In the genomic region with DNA sequence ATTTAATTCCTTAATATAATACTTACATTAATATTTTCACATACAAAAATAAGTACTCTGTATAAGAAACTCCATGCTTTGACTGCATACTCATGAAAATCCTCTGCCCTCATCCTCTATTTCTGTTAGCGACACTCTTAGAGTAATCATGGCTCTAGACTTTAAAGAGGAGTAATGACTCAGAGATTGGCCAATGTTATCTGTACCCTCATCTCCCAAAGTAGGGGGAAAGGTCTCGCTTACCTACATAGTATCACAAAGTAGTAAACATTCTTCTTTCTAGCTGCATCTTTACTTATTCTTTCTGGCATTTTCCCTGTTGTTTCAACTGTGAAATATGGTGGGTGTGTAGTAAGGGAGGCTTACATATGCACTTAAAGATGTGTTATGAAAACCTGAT, we compare ENCODE assay signal across 9 cellular contexts. TPM values are rescaled to one million over a fixed set of nuclear protein-coding genes. Genes with fewer than 3 reads are reported as not detected.
"Had no signal": no experiment of that assay in that cellular context is flagged by ENCODE, and none has a peak within 500 bp of the region (broad histone marks: within the 10 kb centered on the region; RNA-seq: fewer than 3 reads in every experiment).

No MANE protein-coding gene starts in this region.

- H3K4me1 Mint-ChIP-seq: GM23338, H9 had no signal

- H3K4me1 ChIP-seq: HAP-1 had no signal

- H3K4me3 Mint-ChIP-seq: GM23338, H9, HFFc6 had no signal

- H3K4me2 ChIP-seq: GM23338 had no signal

- H3K4me3 ChIP-seq: GM23248, GM23338, HAP-1 had no signal

- DNase-seq: GM23248, GOT3, H7, H9, HCEC 1CT, HFFc6 had no signal

- H2AFZ ChIP-seq: GM23248, GM23338 had no signal

- H3K9ac ChIP-seq: GM23248 had no signal

- H3K36me3 ChIP-seq: HAP-1 had no signal

- H3K9me3 ChIP-seq: HAP-1 had no signal

- ATAC-seq: GM23338, HCT116 had no signal

- H3K27ac Mint-ChIP-seq: GM23338, H9, HFFc6 had no signal

- H3K27ac ChIP-seq: GM23248 had no signal

- H3K9me3 Mint-ChIP-seq: GM23338, H9, HFFc6 had no signal

RNA-seq across cellular contexts. Expression of a gene that starts 29.8 kb away (rescaled TPM):
- total RNA-seq: GM23248, HFFc6 had no signal
